In genomic region chr18:69948919-69949537, GRCh38 we compare ENCODE assay signal across 9 cellular contexts. TPM values are rescaled to one million over a fixed set of nuclear protein-coding genes. Genes with fewer than 3 reads are reported as not detected.
A peak's percentile ranks its signal among the peaks of the same experiment; 100 is the strongest.
DNase-seq lines count a peak whose midpoint lies in the region; ATAC-seq and TF ChIP-seq lines count a peak whose summit lies in the region.
"Had no signal": no experiment of that assay in that cellular context is flagged by ENCODE, and none has a peak within 500 bp of the region (broad histone marks: within the 10 kb centered on the region; RNA-seq: fewer than 3 reads in every experiment).

No MANE protein-coding gene starts in this region.

- no peaks in the 10 kb centered on the region for H3K27me3 ChIP-seq in CD4-positive, alpha-beta memory T cell (ENCODE audit: insufficient read depth, low read length)
- no peaks in the 10 kb centered on the region for H3K27me3 ChIP-seq in SK-N-SH (ENCODE audit: insufficient read depth)

- DNase-seq in CD4-positive, alpha-beta memory T cell, result peak in 1 of 5 donors; percentile 58
- peak in 1 of 2 donors; percentile 54 for DNase-seq in activated naive CD4-positive, alpha-beta T cell treated with anti-CD3 and anti-CD28 coated beads, Interleukin-2, amount 50 U/mL, for 72 hours (ENCODE audit: low spot score in 2 of 2)
- DNase-seq in omental fat pad (ENCODE audit: low spot score) (no peak), NCI-H2196 (lab: John Stamatoyannopoulos, UW; ENCODE audit: unreplicated experiment) (no peak), SK-N-SH (no peak), DMS114 treated with DMSO at 0.1 percent for 48 hours (lab: John Stamatoyannopoulos, UW; ENCODE audit: unreplicated experiment) (no peak)

- CTCF ChIA-PET in CD4-positive, alpha-beta memory T cell (lab: Charles Lee; ENCODE audit: partially characterized antibody), result no interaction called here
- CTCF ChIA-PET in SK-N-SH (lab: Yijun Ruan, JAX), result interaction anchor here (0.7 kb wide), 1 partner anchor 272 kb away, joined by 3 read pairs; no protein-coding TSS in a partner anchor

- 97% methylated on average over 15 of the region's 15 CpGs for WGBS in SK-N-SH (ENCODE audit: low lambda C conversion rate)

- H3K79me2 ChIP-seq in SK-N-SH (ENCODE audit: insufficient read depth), result no peaks in the 10 kb centered on the region

- TF ChIP-seq EP300 in SK-N-SH (IDR thresholded peaks at IDR 0.05; ENCODE audit: borderline replicate concordance in 1 of 2, low read depth in 1 of 2, low read length in 1 of 2), result no peak

- ATAC-seq in GM19455 (IDR thresholded peaks at IDR 0.05; ENCODE audit: unreplicated experiment) (peak; percentile 88), HG03457 (IDR thresholded peaks at IDR 0.05; ENCODE audit: unreplicated experiment) (peak; percentile 85), omental fat pad (ENCODE audit: low FRiP score) (peak; percentile 40)
- peak; percentile 65 for ATAC-seq in activated naive CD4-positive, alpha-beta T cell treated with anti-CD3 and anti-CD28 coated beads, Interleukin-2, amount 50 U/mL, for 72 hours

- no peaks in the 10 kb centered on the region for H3K27me3 Mint-ChIP-seq in CD4-positive, alpha-beta memory T cell

- no peaks in the 10 kb centered on the region for H3K9me2 ChIP-seq in SK-N-SH

- no peaks in the 10 kb centered on the region for H3F3A ChIP-seq in SK-N-SH (replicated peaks; ENCODE audit: insufficient read depth)

- H3K4me1 ChIP-seq in CD4-positive, alpha-beta memory T cell (ENCODE audit: insufficient read depth, low read length), result peaks cover 98% of the 10 kb centered on the region
- H3K4me1 ChIP-seq in SK-N-SH (ENCODE audit: control insufficient read depth in 1 of 2, insufficient read depth in 2 of 2, low read depth in 1 of 2, low read length in 1 of 2), result peaks cover 4 to 7% of the 10 kb centered on the region in 2 experiments; a peak in 2 of 4 replicates

- intact Hi-C loops in CD4-positive, alpha-beta memory T cell (cut with micrococcal nuclease), result no loop called here

- POLR2A ChIA-PET in CD4-positive, alpha-beta memory T cell (lab: Charles Lee; ENCODE audit: partially characterized antibody), result no interaction called here
- POLR2A ChIA-PET in SK-N-SH (lab: Yijun Ruan, JAX), result no interaction called here

- H3K9ac ChIP-seq in SK-N-SH, result no peak overlapping the region

- TF ChIP-seq CTCF in omental fat pad (IDR thresholded peaks at IDR 0.05), result no peak
- TF ChIP-seq CTCF in SK-N-SH (IDR thresholded peaks at IDR 0.05), result no peak

- peaks cover 29 to 33% of the 10 kb centered on the region in 2 donors for H3K36me3 Mint-ChIP-seq in CD4-positive, alpha-beta memory T cell
- H3K36me3 Mint-ChIP-seq in activated naive CD4-positive, alpha-beta T cell treated with anti-CD3 and anti-CD28 coated beads, Interleukin-2, amount 50 U/mL, for 72 hours, result peaks cover 37 to 54% of the 10 kb centered on the region in 2 donors

- no peaks in the 10 kb centered on the region for H3K9me3 ChIP-seq in CD4-positive, alpha-beta memory T cell (ENCODE audit: control insufficient read depth in 1 of 2, low read length in 2 of 2)
- H3K9me3 ChIP-seq in SK-N-SH, result no peaks in the 10 kb centered on the region

- H3K4me2 ChIP-seq in SK-N-SH, result no peak overlapping the region

- H3K36me3 ChIP-seq in CD4-positive, alpha-beta memory T cell (ENCODE audit: insufficient read depth, low read length), result no peaks in the 10 kb centered on the region
- no peaks in the 10 kb centered on the region for H3K36me3 ChIP-seq in SK-N-SH (replicated peaks in 1 of 2; ENCODE audit: control insufficient read depth in 1 of 2, insufficient read depth in 2 of 2, low read length in 1 of 2)

- no peak for TF ChIP-seq RAD21 in SK-N-SH (IDR thresholded peaks at IDR 0.05; ENCODE audit: low read length)

- peak overlapping the region in 1 of 2 donors; percentile 13 for H3K4me3 ChIP-seq in CD4-positive, alpha-beta memory T cell (ENCODE audit: low read length in 2 of 2)
- H3K4me3 ChIP-seq in SK-N-SH (ENCODE audit: low read depth in 2 of 2, low read length in 1 of 2), result no peak overlapping the region

- H3K4me3 Mint-ChIP-seq in CD4-positive, alpha-beta memory T cell, result no peak overlapping the region
- H3K4me3 Mint-ChIP-seq: nephron had no signal

- no peaks in the 10 kb centered on the region for H3K9me3 Mint-ChIP-seq in CD4-positive, alpha-beta memory T cell
- peaks cover 0 to 8% of the 10 kb centered on the region in 2 donors for H3K9me3 Mint-ChIP-seq in activated naive CD4-positive, alpha-beta T cell treated with anti-CD3 and anti-CD28 coated beads, Interleukin-2, amount 50 U/mL, for 72 hours

- H3K4me1 Mint-ChIP-seq in CD4-positive, alpha-beta memory T cell, result peaks cover 20 to 40% (median 31%) of the 10 kb centered on the region in 4 donors

- H4K20me1 ChIP-seq in SK-N-SH (ENCODE audit: insufficient read depth), result no peaks in the 10 kb centered on the region

- peak overlapping the region; percentile 60 for H3K27ac ChIP-seq in CD4-positive, alpha-beta memory T cell (ENCODE audit: low read depth, low read length)
- H3K27ac ChIP-seq in SK-N-SH (ENCODE audit: low read depth in 2 of 2, low read length in 1 of 2), result no peak overlapping the region

- no peak overlapping the region for H2AFZ ChIP-seq in SK-N-SH (ENCODE audit: low read depth)

- H3K27ac Mint-ChIP-seq in CD4-positive, alpha-beta memory T cell, result no peak overlapping the region
- no peak overlapping the region for H3K27ac Mint-ChIP-seq in activated naive CD4-positive, alpha-beta T cell treated with anti-CD3 and anti-CD28 coated beads, Interleukin-2, amount 50 U/mL, for 72 hours
- H3K27ac Mint-ChIP-seq: nephron had no signal

TF ChIP-seq in SK-N-SH, 30 proteins besides CTCF, POLR2A, EP300 and RAD21:
- TF ChIP-seq PBX3 (IDR thresholded peaks at IDR 0.05) (no peak), IRF3 (IDR thresholded peaks at IDR 0.05; ENCODE audit: low read depth, low read length) (no peak), RXRA (IDR thresholded peaks at IDR 0.05; ENCODE audit: borderline replicate concordance, low read depth) (no peak), USF2 (IDR thresholded peaks at IDR 0.05; ENCODE audit: borderline replicate concordance, low read depth, low read length) (no peak), YY1 (IDR thresholded peaks at IDR 0.05; ENCODE audit: low read depth) (no peak)

RNA-seq across cellular contexts. Expression of gene CD226, which starts 1.4 kb away (rescaled TPM):
- total RNA-seq in CD4-positive, alpha-beta memory T cell, result 10 to 100 TPM; 94.6 to 95.7 TPM
- polyA plus RNA-seq in CD4-positive, alpha-beta memory T cell, result 10 to 100 TPM; 67.2 to 73.1 TPM
- 10 to 100 TPM; 42.4 to 86.5 TPM for total RNA-seq in activated naive CD4-positive, alpha-beta T cell treated with anti-CD3 and anti-CD28 coated beads, Interleukin-2, amount 50 U/mL, for 72 hours
- 1 to 10 TPM; 1.9 to 4.3 (median 3.0) TPM for total RNA-seq in omental fat pad
- polyA plus RNA-seq in SK-N-SH (2012; rRNA removed), result 0.31 and 0.56 TPM in 2 replicates
- polyA plus RNA-seq in SK-N-SH (2012; cell fraction: cytosol; rRNA removed), result 0.37 and 0.44 TPM in 2 replicates
- 0.65 and 1.1 TPM in 2 replicates for polyA plus RNA-seq in SK-N-SH (2012; cell fraction: nucleus; rRNA removed)

Comparison
In these comparisons a context has a peak if more than half of its experiments do, and no peak if none do; other contexts are left out.
1. RNA of gene CD226, which starts 1.4 kb away (total RNA-seq): 94.6 to 95.7 TPM in CD4-positive, alpha-beta memory T cell and 42.4 to 86.5 TPM in activated naive CD4-positive, alpha-beta T cell treated with anti-CD3 and anti-CD28 coated beads, Interleukin-2, amount 50 U/mL, for 72 hours; 1.9 to 4.3 TPM in omental fat pad; every median in the first group is over 4 times any median in the second.
2. Peak in every context shown above with its lines, with median percentiles within 50 percentile points of each other: ATAC-seq.